ENCODE assay signal across 8 cellular contexts in the genomic region with DNA sequence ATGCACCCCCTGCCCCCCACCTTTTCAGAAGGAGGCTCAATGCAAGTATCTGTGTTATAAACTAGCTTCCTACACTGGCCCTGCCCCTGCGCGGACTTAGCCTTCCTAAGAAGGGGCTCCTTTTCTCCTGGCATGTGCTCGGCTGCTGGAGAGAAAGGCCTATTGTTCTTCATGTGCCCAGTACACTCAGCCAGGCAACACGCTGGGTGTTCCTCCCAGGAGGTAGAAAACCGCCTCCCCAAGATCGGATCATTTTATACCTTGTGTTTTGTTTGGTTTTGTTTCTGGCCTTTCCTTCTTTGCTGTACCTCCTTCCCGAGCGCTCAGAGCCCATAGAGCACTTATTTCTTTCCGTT. TPM values are rescaled to one million over a fixed set of nuclear protein-coding genes. Genes with fewer than 3 reads are reported as not detected.
A peak's percentile ranks its signal among the peaks of the same experiment; 100 is the strongest.
DNase-seq lines count a peak whose midpoint lies in the region; ATAC-seq, FAIRE-seq and TF ChIP-seq lines count a peak whose summit lies in the region.

No MANE protein-coding gene starts in this region.

- H4K20me1 ChIP-seq in KMS-11 (ENCODE audit: insufficient read depth) (no peaks in the 10 kb centered on the region), HepG2 (ENCODE audit: insufficient read depth, low read length) (no peaks in the 10 kb centered on the region)

- no peak overlapping the region for H3K9ac ChIP-seq in KMS-11
- H3K9ac ChIP-seq in HepG2 (ENCODE audit: insufficient read depth, low read depth, low read length) = peak overlapping the region; percentile 87

- TF ChIP-seq POLR2A in adrenal gland (IDR thresholded peaks at IDR 0.05) (no peak), HepG2 (IDR thresholded peaks at IDR 0.05; ENCODE audit: insufficient read depth in 1 of 2, low read depth in 2 of 2, low read length in 2 of 2) (no peak; a peak in 1 of 4 replicates), suprapubic skin (IDR thresholded peaks at IDR 0.05) (no peak)

- H3K27me3 ChIP-seq in KMS-11 (ENCODE audit: insufficient read depth, low read depth) (no peaks in the 10 kb centered on the region), adrenal gland (no peaks in the 10 kb centered on the region), HepG2 (ENCODE audit: control insufficient read depth in 1 of 2, insufficient read depth in 2 of 2, low read length in 2 of 2) (no peaks in the 10 kb centered on the region), suprapubic skin (no peaks in the 10 kb centered on the region)

- no peak overlapping the region for H3K4me2 ChIP-seq in KMS-11
- peak overlapping the region; percentile 98 for H3K4me2 ChIP-seq in HepG2 (ENCODE audit: low read depth, low read length)

- H3K79me2 ChIP-seq in KMS-11 (ENCODE audit: insufficient read depth, low read depth) (no peaks in the 10 kb centered on the region), HepG2 (ENCODE audit: insufficient read depth, low read length) (no peaks in the 10 kb centered on the region)

- H3K4me3 ChIP-seq in KMS-11 (IDR thresholded peaks at IDR 0.05; ENCODE audit: insufficient read depth, low read depth, low read length) = no peak overlapping the region
- no peak overlapping the region for H3K4me3 ChIP-seq in adrenal gland
- peak overlapping the region; percentile 53 to 76 (median 57) for H3K4me3 ChIP-seq in HepG2 (replicated peaks in 1 of 3; ENCODE audit: insufficient read depth in 1 of 3, low read depth in 2 of 3, low read length in 3 of 3)
- peak overlapping the region; percentile 32 for H3K4me3 ChIP-seq in suprapubic skin
- no peak overlapping the region for H3K4me3 ChIP-seq in foreskin fibroblast (ENCODE audit: low read depth in 1 of 2, low read length in 2 of 2)

- no peak for TF ChIP-seq EP300 in HepG2 (IDR thresholded peaks at IDR 0.05; ENCODE audit: low read depth in 2 of 2, low read length in 2 of 2)
- no peak for TF ChIP-seq EP300 in HepG2 (CRISPR knock-in tag; IDR thresholded peaks at IDR 0.05; ENCODE audit: borderline replicate concordance)
- TF ChIP-seq EP300 in suprapubic skin (IDR thresholded peaks at IDR 0.05) = no peak

- H3K27ac ChIP-seq in KMS-11 (no peak overlapping the region), adrenal gland (peak overlapping the region in 3 of 5 donors; percentile 56 to 75 (median 63)), HepG2 (ENCODE audit: extremely low read length, insufficient read depth, low read length) (peak overlapping the region; percentile 96), suprapubic skin (peak overlapping the region; percentile 84)

- POLR2A ChIA-PET in HepG2 (lab: Yijun Ruan, JAX) = interaction anchor here (0.8 to 8.1 kb wide), 11 partner anchors 9 to 595 kb away, joined by 3 to 204 read pairs (median 8); partner anchors contain the start of gene CCNL1

- TSS peak; percentile 86 for BruUV-seq in HepG2 (replicated peaks; lab: Mats Ljungman, UMichigan)

- peak; percentile 46 for FAIRE-seq in A204.1 (lab: Jason Lieb, UNC)
- no peak for FAIRE-seq in HepG2 (lab: Jason Lieb, UNC)

- WGBS in adrenal gland, 4 donors = 83 to 91% (median 86%) methylated on average over 9 of the region's 9 CpGs
- 0% methylated on average over 9 of the region's 9 CpGs for WGBS in HepG2 (ENCODE audit: low lambda C conversion rate)
- WGBS in suprapubic skin = 69% methylated on average over 9 of the region's 9 CpGs

- in situ Hi-C loops in HepG2 (cut with HindIII; ENCODE audit: extremely low pct_ligation_motif_present, low pct_unique_long_range_greater_than_20kb) = loop anchor here (5.0 to 10.0 kb wide), 4 partner anchors 37 to 975 kb away; partner anchors contain the start of gene TIPARP

- intact Hi-C loops in adrenal gland (cut with DNase I) (loop anchor here (5.0 to 10.0 kb wide), 3 partner anchors 37 to 575 kb away; partner anchors contain the start of gene SSR3 (in 1 of the 2)), HepG2 (cut with micrococcal nuclease; ENCODE audit: unreplicated experiment) (loop anchor here (1.0 to 10.0 kb wide), 7 partner anchors 31 to 745 kb away; partner anchors contain the start of genes CCNL1 and TIPARP)

- CTCF ChIA-PET in HepG2 (lab: Yijun Ruan, JAX; ENCODE audit: low intra/inter-chr PET ratio, low total read pairs) = interaction anchor here (0.9 kb wide), 1 partner anchor 49 kb away, joined by 3 read pairs; no protein-coding TSS in a partner anchor

- 0 out of 2 replicates have a peak overlapping the region, but pooled peaks have one; percentile 11 for H2AFZ ChIP-seq in KMS-11 (ENCODE audit: low read depth)
- no peak overlapping the region for H2AFZ ChIP-seq in HepG2 (ENCODE audit: low read length)

- DNase-seq in adrenal gland = no peak
- no peak for DNase-seq in HepG2 (ENCODE audit: low spot score)
- DNase-seq in suprapubic skin (ENCODE audit: low spot score in 2 of 2) = no peak
- DNase-seq in KG1 (lab: John Stamatoyannopoulos, UW) = no peak
- DNase-seq in foreskin fibroblast = no peak

- TF ChIP-seq CTCF in KMS-11 (conservative IDR thresholded peaks at IDR 0.05; ENCODE audit: low read depth, low read length) (no peak), adrenal gland (IDR thresholded peaks at IDR 0.05) (no peak), HepG2 (CRISPR knock-in tag; IDR thresholded peaks at IDR 0.05) (no peak), suprapubic skin (IDR thresholded peaks at IDR 0.05) (no peak), foreskin fibroblast (IDR thresholded peaks at IDR 0.05; ENCODE audit: low read depth, low read length) (no peak)

- H3K36me3 ChIP-seq in KMS-11 (ENCODE audit: insufficient read depth) (no peaks in the 10 kb centered on the region), adrenal gland (replicated peaks in 1 of 2) (no peaks in the 10 kb centered on the region), HepG2 (replicated peaks in 1 of 2; ENCODE audit: control insufficient read depth in 1 of 2, insufficient read depth in 2 of 2, low read length in 2 of 2) (no peaks in the 10 kb centered on the region), suprapubic skin (no peaks in the 10 kb centered on the region)

- peak; percentile 29 for ATAC-seq in HepG2
- no peak for ATAC-seq in GM19397 (IDR thresholded peaks at IDR 0.05; ENCODE audit: unreplicated experiment)

- H3K4me1 ChIP-seq in KMS-11 (ENCODE audit: low read depth, poor library complexity, severe bottlenecking) = peaks cover 97% of the 10 kb centered on the region
- peaks cover 14 to 37% of the 10 kb centered on the region in 2 donors for H3K4me1 ChIP-seq in adrenal gland (replicated peaks in 1 of 2)
- peaks cover 95% of the 10 kb centered on the region for H3K4me1 ChIP-seq in HepG2 (ENCODE audit: insufficient read depth, low read length)
- H3K4me1 ChIP-seq in suprapubic skin = peaks cover 31% of the 10 kb centered on the region

- no peak for TF ChIP-seq RAD21 in HepG2 (CRISPR knock-in tag; IDR thresholded peaks at IDR 0.05)

- H3K9me3 ChIP-seq in adrenal gland (replicated peaks in 1 of 3) (no peaks in the 10 kb centered on the region), HepG2 (ENCODE audit: low read length) (no peaks in the 10 kb centered on the region), suprapubic skin (no peaks in the 10 kb centered on the region)

TF ChIP-seq in HepG2, 621 proteins besides CTCF, POLR2A, EP300 and RAD21 (continues in another document):
- no peak for TF ChIP-seq ZNF24 (IDR thresholded peaks at IDR 0.05)
- no peak for TF ChIP-seq ZNF510 (CRISPR knock-in tag; IDR thresholded peaks at IDR 0.05; ENCODE audit: low read depth)
- TF ChIP-seq RELA (CRISPR knock-in tag; IDR thresholded peaks at IDR 0.05) = no peak
- no peak for TF ChIP-seq TCF7 (IDR thresholded peaks at IDR 0.05; ENCODE audit: low read depth)
- TF ChIP-seq ZNF264 (CRISPR knock-in tag; IDR thresholded peaks at IDR 0.05) = no peak
- 0 out of 2 replicates have a peak, but pooled peaks have one; percentile 23 for TF ChIP-seq ZBTB43 (CRISPR knock-in tag; conservative IDR thresholded peaks at IDR 0.05)
- TF ChIP-seq ZFY (CRISPR knock-in tag; IDR thresholded peaks at IDR 0.05) = peak; percentile 54
- TF ChIP-seq ZNF781 (CRISPR knock-in tag; IDR thresholded peaks at IDR 0.05; ENCODE audit: borderline replicate concordance, not compliant biosample characterization) = peak; percentile 8
- no peak for TF ChIP-seq MTF1 (CRISPR knock-in tag; IDR thresholded peaks at IDR 0.05)

RNA-seq across cellular contexts. Expression of gene CCNL1, which starts 30.2 kb away (rescaled TPM):
- 100 to 1,000 TPM in 4 of 8 donors, 10 to 100 TPM in 4; 50.1 to 223 (median 96.7) TPM for total RNA-seq in adrenal gland
- 100 to 1,000 TPM in 1 of 3 donors, 10 to 100 TPM in 2; 67.0 to 200 (median 97.9) TPM for polyA plus RNA-seq in adrenal gland
- 23.5 and 151 TPM in 2 replicates for total RNA-seq in HepG2 (2016; rRNA removed; fragmentation: Illumina TruSeq; extraction: Trizol)
- 18.9 and 19.9 TPM in 2 replicates for total RNA-seq in HepG2 (2016; cell fraction: cytosol; rRNA removed; fragmentation: Illumina TruSeq; extraction: Trizol; ENCODE audit: low read depth)
- total RNA-seq in HepG2 (2016; cell fraction: insoluble cytoplasmic fraction; rRNA removed; fragmentation: Illumina TruSeq; extraction: Trizol) = 22.0 and 151 TPM in 2 replicates
- 19.5 and 22.9 TPM in 2 replicates for total RNA-seq in HepG2 (2016; cell fraction: membrane; rRNA removed; fragmentation: Illumina TruSeq; extraction: Trizol)
- total RNA-seq in HepG2 (2016; cell fraction: nucleus; rRNA removed; fragmentation: Illumina TruSeq; extraction: Trizol) = 552 TPM in 2 replicates
- polyA plus RNA-seq in HepG2 (2011; rRNA removed) = 303 and 309 TPM in 2 replicates
- polyA plus RNA-seq in HepG2 (2011; cell fraction: cytosol; rRNA removed) = 35.9 and 39.3 TPM in 2 replicates
- 1,033 and 1,155 TPM in 2 replicates for polyA plus RNA-seq in HepG2 (2011; cell fraction: nucleus; rRNA removed)
- polyA plus RNA-seq in HepG2 (2012) = 118 and 121 TPM in 2 replicates
- polyA plus RNA-seq in HepG2 (2016; cell fraction: cytosol; fragmentation: Illumina TruSeq; extraction: Trizol; ENCODE audit: low read depth) = 4.9 and 6.1 TPM in 2 replicates
- polyA plus RNA-seq in HepG2 (2016; cell fraction: insoluble cytoplasmic fraction; fragmentation: Illumina TruSeq; extraction: Trizol; ENCODE audit: low read depth) = 26.1 and 28.4 TPM in 2 replicates
- polyA plus RNA-seq in HepG2 (2016; cell fraction: membrane; fragmentation: Illumina TruSeq; extraction: Trizol; ENCODE audit: low read depth) = 6.6 and 9.0 TPM in 2 replicates
- polyA plus RNA-seq in HepG2 (2016; cell fraction: nucleus; fragmentation: Illumina TruSeq; extraction: Trizol; ENCODE audit: insufficient read depth, low read depth) = 607 and 612 TPM in 2 replicates
- 138 and 193 TPM in 2 replicates for polyA minus RNA-seq in HepG2 (2011; rRNA and poly(A)+ RNA removed; ENCODE audit: low replicate concordance)
- 30.6 and 49.5 TPM in 2 replicates for polyA minus RNA-seq in HepG2 (2011; cell fraction: cytosol; rRNA and poly(A)+ RNA removed)
- 1,410 and 1,557 TPM in 2 replicates for polyA minus RNA-seq in HepG2 (2011; cell fraction: nucleus; rRNA and poly(A)+ RNA removed)
- 100 to 1,000 TPM; 203 to 665 (median 246) TPM for total RNA-seq in suprapubic skin

Comparison
In these comparisons a context has a peak if more than half of its experiments do, and no peak if none do; other contexts are left out.
1. H3K4me3 ChIP-seq: peak in HepG2 (3 of 3) and suprapubic skin (single experiment); none in KMS-11 (single experiment), adrenal gland (0 of 4) and foreskin fibroblast (0 of 2).